In genomic region chr1:97006044-97006676, GRCh38 we compare ENCODE assay signal across 10 cellular contexts.
DNase-seq lines count a peak whose midpoint lies in the region; ATAC-seq and TF ChIP-seq lines count a peak whose summit lies in the region.
"Had no signal": no experiment of that assay in that cellular context is flagged by ENCODE, and none has a peak within 500 bp of the region (broad histone marks: within the 10 kb centered on the region; RNA-seq: fewer than 3 reads in every experiment).

No MANE protein-coding gene starts in this region.

- TF ChIP-seq EP300 in upper lobe of left lung (IDR thresholded peaks at IDR 0.05) = no peak

- ATAC-seq in GM21786 (IDR thresholded peaks at IDR 0.05; ENCODE audit: unreplicated experiment) (peak; percentile 49), sciatic nerve (no peak), upper lobe of left lung (ENCODE audit: low FRiP score in 2 of 2) (no peak)
- ATAC-seq: heart left ventricle had no signal

- H3K27me3 ChIP-seq in upper lobe of left lung = no peaks in the 10 kb centered on the region
- H3K27me3 ChIP-seq: heart left ventricle had no signal

- intact Hi-C loops in sciatic nerve (cut with DNase I) = no loop called here

- peak overlapping the region; percentile 8 for H3K9ac ChIP-seq in SK-N-MC (ENCODE audit: insufficient read length)

- H3K36me3 ChIP-seq in SK-N-MC (ENCODE audit: insufficient read depth, low read length) (no peaks in the 10 kb centered on the region), upper lobe of left lung (no peaks in the 10 kb centered on the region)
- H3K36me3 ChIP-seq: heart left ventricle had no signal

- H3K4me1 ChIP-seq in upper lobe of left lung = no peaks in the 10 kb centered on the region

- no peak for TF ChIP-seq POLR2A in upper lobe of left lung (IDR thresholded peaks at IDR 0.05)

- H3K4me3 ChIP-seq in SK-N-MC (no peak overlapping the region), fibroblast of the aortic adventitia (ENCODE audit: low read depth, low read length) (no peak overlapping the region), upper lobe of left lung (no peak overlapping the region)
- H3K4me3 ChIP-seq: heart left ventricle had no signal

- DNase-seq in SK-N-MC (ENCODE audit: low read depth, low spot score) = no peak
- DNase-seq in fibroblast of the aortic adventitia (ENCODE audit: low read depth) = peak; percentile 69
- DNase-seq in sciatic nerve (ENCODE audit: low spot score) = peak; percentile 79
- DNase-seq in activated T-cell treated with anti-CD3 and anti-CD28 coated beads for 4 hours = no peak
- no peak for DNase-seq in upper lobe of left lung
- DNase-seq in DMS114 treated with DMSO at 0.1 percent for 48 hours (lab: John Stamatoyannopoulos, UW; ENCODE audit: unreplicated experiment) = no peak
- DNase-seq: activated gamma-delta T cell treated with Interleukin-2 at 50 U/mL for 16 hours, nephron progenitor cell had no signal

- no peak for TF ChIP-seq CTCF in fibroblast of the aortic adventitia (IDR thresholded peaks at IDR 0.05; ENCODE audit: insufficient read depth, low read length)
- TF ChIP-seq CTCF in upper lobe of left lung (IDR thresholded peaks at IDR 0.05) = no peak

- 76 to 87% methylated on average over 7 of the region's 7 CpGs for WGBS in upper lobe of left lung, 2 donors

- H3K27ac ChIP-seq in SK-N-MC = peak overlapping the region; percentile 6
- H3K27ac ChIP-seq in upper lobe of left lung = no peak overlapping the region
- H3K27ac ChIP-seq: heart left ventricle had no signal

- no peaks in the 10 kb centered on the region for H3K9me3 ChIP-seq in SK-N-MC (ENCODE audit: low read depth, low read length)
- no peaks in the 10 kb centered on the region for H3K9me3 ChIP-seq in upper lobe of left lung
- H3K9me3 ChIP-seq: heart left ventricle had no signal

Comparison
In these comparisons a context has a peak if more than half of its experiments do, and no peak if none do; other contexts are left out.
1. DNase-seq: peak in fibroblast of the aortic adventitia (single experiment) and sciatic nerve (single experiment); none in SK-N-MC (single experiment), activated T-cell treated with anti-CD3 and anti-CD28 coated beads for 4 hours (single experiment), upper lobe of left lung (0 of 2) and DMS114 treated with DMSO at 0.1 percent for 48 hours (single experiment).